22 cellular contexts compared by ENCODE assay signal in the genomic region with DNA sequence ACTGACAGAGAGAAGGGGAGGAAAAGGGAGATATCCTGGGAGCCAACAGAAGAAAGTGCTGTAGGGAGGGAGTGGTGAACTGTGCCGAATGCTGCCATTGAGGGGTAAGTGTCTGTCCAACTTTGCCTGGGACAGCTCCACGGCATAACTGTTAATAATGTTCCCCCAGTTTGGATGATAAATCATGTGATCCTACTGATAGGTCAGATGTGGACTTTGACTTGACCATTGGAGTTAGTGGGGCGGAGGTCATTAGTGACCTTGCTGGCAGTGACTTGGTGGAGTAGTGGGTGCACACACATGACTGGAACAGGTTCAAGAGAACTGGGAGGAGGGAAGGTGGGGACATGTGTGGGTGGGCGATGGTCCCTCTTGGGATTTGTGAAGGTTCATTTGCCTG. TPM values are rescaled to one million over a fixed set of nuclear protein-coding genes. Genes with fewer than 3 reads are reported as not detected.
DNase-seq lines count a peak whose midpoint lies in the region; ATAC-seq, FAIRE-seq and TF ChIP-seq lines count a peak whose summit lies in the region.
"Had no signal": no experiment of that assay in that cellular context is flagged by ENCODE, and none has a peak within 500 bp of the region (broad histone marks: within the 10 kb centered on the region; RNA-seq: fewer than 3 reads in every experiment).

No MANE protein-coding gene starts in this region.

- FAIRE-seq in HepG2 (lab: Jason Lieb, UNC) = peak; percentile 4
- FAIRE-seq: GM12892, H54 had no signal

- no peaks in the 10 kb centered on the region for H3K9me3 Mint-ChIP-seq in stimulated activated effector memory CD8-positive, alpha-beta T cell treated with anti-CD3 and anti-CD28 coated beads, Interleukin-12 subunit alpha, Interleukin-12 subunit beta, amount 100 ng/mL, for 72 hours
- no peaks in the 10 kb centered on the region for H3K9me3 Mint-ChIP-seq in activated CD4-positive, alpha-beta T cell treated with anti-CD3 and anti-CD28 coated beads, Interleukin-2, amount 10 ng/mL, durations not matched to agents 24 days and 14 days
- H3K9me3 Mint-ChIP-seq in activated CD8-positive, alpha-beta T cell treated with anti-CD3 and anti-CD28 coated beads for 36 hours = no peaks in the 10 kb centered on the region
- H3K9me3 Mint-ChIP-seq: GM23338, HFFc6 had no signal

- no peaks in the 10 kb centered on the region for H3K9me2 ChIP-seq in Karpas-422 (replicated peaks; ENCODE audit: insufficient read depth, low read length)

- peaks cover 13% of the 10 kb centered on the region for H3K27me3 Mint-ChIP-seq in activated CD4-positive, alpha-beta T cell treated with anti-CD3 and anti-CD28 coated beads, Interleukin-2, amount 10 ng/mL, durations not matched to agents 24 days and 14 days
- peaks cover 16% of the 10 kb centered on the region for H3K27me3 Mint-ChIP-seq in activated CD8-positive, alpha-beta T cell treated with anti-CD3 and anti-CD28 coated beads for 36 hours

- no TSS peak for BruUV-seq in HepG2 (replicated peaks; lab: Mats Ljungman, UMichigan)

- CTCF ChIA-PET in HepG2 (lab: Yijun Ruan, JAX; ENCODE audit: low intra/inter-chr PET ratio, low total read pairs) = no interaction called here
- CTCF ChIA-PET in activated CD8-positive, alpha-beta T cell treated with anti-CD3 and anti-CD28 coated beads for 36 hours (lab: Charles Lee) = no interaction called here

- intact Hi-C loops in HepG2 (cut with micrococcal nuclease; ENCODE audit: unreplicated experiment) = no loop called here
- intact Hi-C loops in activated CD4-positive, alpha-beta T cell treated with anti-CD3 and anti-CD28 coated beads, Interleukin-2, amount 10 ng/mL, durations not matched to agents 24 days and 14 days (cut with micrococcal nuclease) = no loop called here
- intact Hi-C loops in activated CD8-positive, alpha-beta T cell treated with anti-CD3 and anti-CD28 coated beads for 36 hours (cut with micrococcal nuclease) = no loop called here

- 4% methylated on average over 4 of the region's 4 CpGs for WGBS in HepG2 (ENCODE audit: low lambda C conversion rate)

- no peak for TF ChIP-seq POLR2A in HepG2 (IDR thresholded peaks at IDR 0.05; ENCODE audit: insufficient read depth in 1 of 2, low read depth in 2 of 2, low read length in 2 of 2)

- no peak overlapping the region for H3K9ac ChIP-seq in Karpas-422 (ENCODE audit: low read length)
- H3K9ac ChIP-seq in HepG2 (ENCODE audit: insufficient read depth, low read depth, low read length) = no peak overlapping the region

- no peak for DNase-seq in Karpas-422
- no peak for DNase-seq in HepG2 (ENCODE audit: low spot score)
- no peak for DNase-seq in stimulated activated effector memory CD8-positive, alpha-beta T cell treated with anti-CD3 and anti-CD28 coated beads, Interleukin-12 subunit alpha, Interleukin-12 subunit beta, amount 100 ng/mL, for 72 hours (ENCODE audit: low spot score in 2 of 2)
- no peak for DNase-seq in NCI-H2107 treated with DMSO at 0.1 percent for 48 hours (lab: John Stamatoyannopoulos, UW; ENCODE audit: unreplicated experiment)
- no peak for DNase-seq in amygdala (lab: John Stamatoyannopoulos, UW)
- no peak for DNase-seq in activated CD4-positive, alpha-beta T cell treated with anti-CD3 and anti-CD28 coated beads, Interleukin-2, amount 10 ng/mL, durations not matched to agents 24 days and 14 days
- DNase-seq in activated CD8-positive, alpha-beta T cell treated with anti-CD3 and anti-CD28 coated beads for 36 hours = no peak
- DNase-seq: C1 segment of cervical spinal cord; Calu3; CD4-positive, alpha-beta memory T cell; COR-L47; DMS53; DMS79 treated with DMSO at 0.1 percent for 48 hours; HFFc6 had no signal

- H4K20me1 ChIP-seq in Karpas-422 (ENCODE audit: insufficient read depth, low read depth, low read length) (peaks cover 8% of the 10 kb centered on the region; the same call in 1 of the 2 replicates), HepG2 (ENCODE audit: insufficient read depth, low read length) (no peaks in the 10 kb centered on the region)

- peaks cover 8% of the 10 kb centered on the region; the same call in 1 of the 2 replicates for H3K79me2 ChIP-seq in Karpas-422 (ENCODE audit: low read length)
- no peaks in the 10 kb centered on the region for H3K79me2 ChIP-seq in HepG2 (ENCODE audit: insufficient read depth, low read length)

- no peak for TF ChIP-seq RAD21 in HepG2 (CRISPR knock-in tag; IDR thresholded peaks at IDR 0.05)

- H3K36me3 Mint-ChIP-seq in stimulated activated effector memory CD8-positive, alpha-beta T cell treated with anti-CD3 and anti-CD28 coated beads, Interleukin-12 subunit alpha, Interleukin-12 subunit beta, amount 100 ng/mL, for 72 hours = no peaks in the 10 kb centered on the region
- no peaks in the 10 kb centered on the region for H3K36me3 Mint-ChIP-seq in activated CD4-positive, alpha-beta T cell treated with anti-CD3 and anti-CD28 coated beads, Interleukin-2, amount 10 ng/mL, durations not matched to agents 24 days and 14 days (ENCODE audit: low read depth)
- H3K36me3 Mint-ChIP-seq in activated CD8-positive, alpha-beta T cell treated with anti-CD3 and anti-CD28 coated beads for 36 hours (ENCODE audit: low read depth) = no peaks in the 10 kb centered on the region
- H3K36me3 Mint-ChIP-seq: CD4-positive, alpha-beta memory T cell had no signal

- TF ChIP-seq EP300 in HepG2 (IDR thresholded peaks at IDR 0.05; ENCODE audit: low read depth in 2 of 2, low read length in 2 of 2) (no peak), HepG2 (CRISPR knock-in tag; IDR thresholded peaks at IDR 0.05; ENCODE audit: borderline replicate concordance) (no peak)

- no peak overlapping the region for H2AFZ ChIP-seq in Karpas-422 (ENCODE audit: low read length)
- no peak overlapping the region for H2AFZ ChIP-seq in HepG2 (ENCODE audit: low read length)
- H2AFZ ChIP-seq: GM23338 had no signal

- POLR2A ChIA-PET in HepG2 (lab: Yijun Ruan, JAX) = no interaction called here
- POLR2A ChIA-PET in activated CD8-positive, alpha-beta T cell treated with anti-CD3 and anti-CD28 coated beads for 36 hours (lab: Charles Lee) = no interaction called here

- no peak overlapping the region for H3K27ac Mint-ChIP-seq in stimulated activated effector memory CD8-positive, alpha-beta T cell treated with anti-CD3 and anti-CD28 coated beads, Interleukin-12 subunit alpha, Interleukin-12 subunit beta, amount 100 ng/mL, for 72 hours
- H3K27ac Mint-ChIP-seq in activated CD4-positive, alpha-beta T cell treated with anti-CD3 and anti-CD28 coated beads, Interleukin-2, amount 10 ng/mL, durations not matched to agents 24 days and 14 days = no peak overlapping the region
- H3K27ac Mint-ChIP-seq in activated CD8-positive, alpha-beta T cell treated with anti-CD3 and anti-CD28 coated beads for 36 hours = no peak overlapping the region
- H3K27ac Mint-ChIP-seq: CD4-positive, alpha-beta memory T cell; GM23338; HFFc6 had no signal

- H3K27ac ChIP-seq in Karpas-422 (ENCODE audit: low read length) = peak overlapping the region; percentile 66; the same call in 1 of the 2 replicates
- H3K27ac ChIP-seq in HepG2 (ENCODE audit: extremely low read length, insufficient read depth, low read length) = no peak overlapping the region

- H3K4me3 ChIP-seq in Karpas-422 (ENCODE audit: low read length) (no peak overlapping the region), HepG2 (replicated peaks in 1 of 3; ENCODE audit: insufficient read depth in 1 of 3, low read depth in 2 of 3, low read length in 3 of 3) (no peak overlapping the region)
- H3K4me3 ChIP-seq: GM23338, HAP-1 had no signal

- ATAC-seq in HepG2 = no peak
- ATAC-seq in stimulated activated effector memory CD8-positive, alpha-beta T cell treated with anti-CD3 and anti-CD28 coated beads, Interleukin-12 subunit alpha, Interleukin-12 subunit beta, amount 100 ng/mL, for 72 hours = peak; percentile 9
- ATAC-seq in activated CD8-positive, alpha-beta T cell treated with anti-CD3 and anti-CD28 coated beads for 36 hours = no peak
- ATAC-seq: GM23338 had no signal

- no peaks in the 10 kb centered on the region for H3K4me1 Mint-ChIP-seq in stimulated activated effector memory CD8-positive, alpha-beta T cell treated with anti-CD3 and anti-CD28 coated beads, Interleukin-12 subunit alpha, Interleukin-12 subunit beta, amount 100 ng/mL, for 72 hours
- no peaks in the 10 kb centered on the region for H3K4me1 Mint-ChIP-seq in activated CD4-positive, alpha-beta T cell treated with anti-CD3 and anti-CD28 coated beads, Interleukin-2, amount 10 ng/mL, durations not matched to agents 24 days and 14 days
- no peaks in the 10 kb centered on the region for H3K4me1 Mint-ChIP-seq in activated CD8-positive, alpha-beta T cell treated with anti-CD3 and anti-CD28 coated beads for 36 hours (ENCODE audit: low read depth)

- in situ Hi-C loops in HepG2 (cut with HindIII; ENCODE audit: extremely low pct_ligation_motif_present, low pct_unique_long_range_greater_than_20kb) = no loop called here

- no peak overlapping the region for H3K4me2 ChIP-seq in Karpas-422 (ENCODE audit: low read depth, low read length, poor library complexity, severe bottlenecking)
- H3K4me2 ChIP-seq in HepG2 (ENCODE audit: low read depth, low read length) = no peak overlapping the region
- H3K4me2 ChIP-seq: GM23338 had no signal

- H3K27me3 ChIP-seq in Karpas-422 (ENCODE audit: low read length) (no peaks in the 10 kb centered on the region), HepG2 (ENCODE audit: control insufficient read depth in 1 of 2, insufficient read depth in 2 of 2, low read length in 2 of 2) (peaks cover 5 to 21% of the 10 kb centered on the region in 2 experiments; a peak in 4 of 5 replicates)

- TF ChIP-seq CTCF in HepG2 (CRISPR knock-in tag; IDR thresholded peaks at IDR 0.05) = no peak
- TF ChIP-seq CTCF in activated CD8-positive, alpha-beta T cell treated with anti-CD3 and anti-CD28 coated beads for 36 hours (IDR thresholded peaks at IDR 0.05) = no peak

- H3K9me3 ChIP-seq in Karpas-422 (ENCODE audit: low read length) = no peaks in the 10 kb centered on the region
- no peaks in the 10 kb centered on the region for H3K9me3 ChIP-seq in HepG2 (ENCODE audit: low read length)
- H3K9me3 ChIP-seq: HAP-1 had no signal

- no peak overlapping the region for H3K4me3 Mint-ChIP-seq in stimulated activated effector memory CD8-positive, alpha-beta T cell treated with anti-CD3 and anti-CD28 coated beads, Interleukin-12 subunit alpha, Interleukin-12 subunit beta, amount 100 ng/mL, for 72 hours
- H3K4me3 Mint-ChIP-seq in activated CD4-positive, alpha-beta T cell treated with anti-CD3 and anti-CD28 coated beads, Interleukin-2, amount 10 ng/mL, durations not matched to agents 24 days and 14 days = no peak overlapping the region
- no peak overlapping the region for H3K4me3 Mint-ChIP-seq in activated CD8-positive, alpha-beta T cell treated with anti-CD3 and anti-CD28 coated beads for 36 hours
- H3K4me3 Mint-ChIP-seq: CD4-positive, alpha-beta memory T cell; GM23338; HFFc6 had no signal

- no peaks in the 10 kb centered on the region for H3K36me3 ChIP-seq in Karpas-422 (ENCODE audit: insufficient read depth, low read length)
- no peaks in the 10 kb centered on the region for H3K36me3 ChIP-seq in HepG2 (replicated peaks in 1 of 2; ENCODE audit: control insufficient read depth in 1 of 2, insufficient read depth in 2 of 2, low read length in 2 of 2)
- H3K36me3 ChIP-seq: HAP-1 had no signal

- H3K4me1 ChIP-seq in Karpas-422 (ENCODE audit: low read length) (peaks cover 49% of the 10 kb centered on the region), HepG2 (ENCODE audit: insufficient read depth, low read length) (no peaks in the 10 kb centered on the region)
- H3K4me1 ChIP-seq: HAP-1 had no signal

RNA-seq across cellular contexts. Expression of a gene that starts 50.4 kb away (rescaled TPM):
- 5.5 and 6.4 TPM in 2 replicates for total RNA-seq in Karpas-422 (2014; rRNA removed; shearing (Covaris generic); ENCODE audit: low replicate concordance)
- not detected in 2 replicates for total RNA-seq in HepG2 (2016; rRNA removed; fragmentation: Illumina TruSeq; extraction: Trizol)
- total RNA-seq in HepG2 (2016; cell fraction: cytosol; rRNA removed; fragmentation: Illumina TruSeq; extraction: Trizol; ENCODE audit: low read depth) = not detected in 2 replicates
- not detected in 2 replicates for total RNA-seq in HepG2 (2016; cell fraction: insoluble cytoplasmic fraction; rRNA removed; fragmentation: Illumina TruSeq; extraction: Trizol)
- not detected in 2 replicates for total RNA-seq in HepG2 (2016; cell fraction: membrane; rRNA removed; fragmentation: Illumina TruSeq; extraction: Trizol)
- not detected in 2 replicates for total RNA-seq in HepG2 (2016; cell fraction: nucleus; rRNA removed; fragmentation: Illumina TruSeq; extraction: Trizol)
- not detected in 2 replicates for polyA plus RNA-seq in HepG2 (2011; rRNA removed)
- not detected in 2 replicates for polyA plus RNA-seq in HepG2 (2011; cell fraction: cytosol; rRNA removed)
- 0.10 TPM in 1 of 2 replicates, not detected in the other for polyA plus RNA-seq in HepG2 (2011; cell fraction: nucleus; rRNA removed)
- polyA plus RNA-seq in HepG2 (2012) = not detected in 2 replicates
- polyA plus RNA-seq in HepG2 (2016; cell fraction: cytosol; fragmentation: Illumina TruSeq; extraction: Trizol; ENCODE audit: low read depth) = not detected in 2 replicates
- not detected in 2 replicates for polyA plus RNA-seq in HepG2 (2016; cell fraction: insoluble cytoplasmic fraction; fragmentation: Illumina TruSeq; extraction: Trizol; ENCODE audit: low read depth)
- polyA plus RNA-seq in HepG2 (2016; cell fraction: membrane; fragmentation: Illumina TruSeq; extraction: Trizol; ENCODE audit: low read depth) = not detected in 2 replicates
- not detected in 2 replicates for polyA plus RNA-seq in HepG2 (2016; cell fraction: nucleus; fragmentation: Illumina TruSeq; extraction: Trizol; ENCODE audit: insufficient read depth, low read depth)
- polyA minus RNA-seq in HepG2 (2011; rRNA and poly(A)+ RNA removed; ENCODE audit: low replicate concordance) = 0.04 TPM in 1 of 2 replicates, not detected in the other
- polyA minus RNA-seq in HepG2 (2011; cell fraction: cytosol; rRNA and poly(A)+ RNA removed) = not detected in 2 replicates
- not detected in 2 replicates for polyA minus RNA-seq in HepG2 (2011; cell fraction: nucleus; rRNA and poly(A)+ RNA removed)
- not detected in 2 replicates for total RNA-seq in activated CD4-positive, alpha-beta T cell treated with anti-CD3 and anti-CD28 coated beads, Interleukin-2, amount 10 ng/mL, durations not matched to agents 24 days and 14 days
- total RNA-seq in activated CD8-positive, alpha-beta T cell treated with anti-CD3 and anti-CD28 coated beads for 36 hours = not detected
- total RNA-seq: A172; A673; Calu3; CD4-positive, alpha-beta memory T cell; G401; HFFc6 had no signal
- polyA plus RNA-seq: BJ; CD4-positive, alpha-beta memory T cell had no signal
